Comparison of ENCODE assay signal across 1 cellular context in the genomic region with DNA sequence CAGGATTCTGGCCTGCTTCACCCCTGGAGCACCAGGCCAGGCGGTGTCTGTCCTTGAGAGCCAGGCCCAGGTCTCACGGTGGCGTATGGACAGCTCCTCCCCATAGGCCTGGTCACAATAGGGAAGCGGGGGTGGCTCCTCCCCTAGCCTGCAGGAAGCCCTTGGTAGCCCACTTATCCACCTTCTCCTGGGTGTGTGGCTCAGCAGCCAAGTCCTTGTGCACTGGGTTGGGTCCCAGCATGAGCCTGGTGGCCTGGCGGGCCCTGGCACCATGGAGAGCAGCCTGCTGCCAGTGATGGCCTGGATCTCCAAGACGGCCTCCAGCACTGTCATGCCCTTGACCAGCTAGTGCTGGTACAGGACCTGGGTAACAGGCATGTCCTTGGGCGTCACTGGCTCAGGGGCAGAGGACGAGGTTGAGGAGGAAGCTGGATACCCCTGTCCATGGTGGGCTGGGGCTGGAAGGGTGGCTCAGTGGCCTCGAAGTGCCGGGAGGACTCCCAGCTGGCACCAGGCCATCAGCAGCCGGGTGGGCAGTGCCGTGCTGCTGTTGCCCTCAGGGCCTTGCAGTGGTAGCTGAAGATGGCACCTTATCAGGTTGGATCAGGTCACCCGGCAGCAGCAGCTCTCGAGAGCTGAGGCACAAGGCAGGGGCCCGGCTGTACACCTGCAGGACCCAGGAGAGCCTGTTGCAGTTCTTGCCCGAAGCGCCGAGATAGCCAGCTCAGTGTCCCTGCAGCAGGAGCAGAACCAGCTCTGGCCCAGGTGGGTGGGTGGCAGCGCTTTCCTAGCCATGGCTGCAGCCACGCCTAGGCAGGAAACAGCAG.
TF ChIP-seq lines count a peak whose summit lies in the region.

No MANE protein-coding gene starts in this region.

TF ChIP-seq in HEK293, 187 proteins besides CTCF, POLR2A, EP300 and RAD21 (continued from another document):
- TF ChIP-seq, protein P1, sequence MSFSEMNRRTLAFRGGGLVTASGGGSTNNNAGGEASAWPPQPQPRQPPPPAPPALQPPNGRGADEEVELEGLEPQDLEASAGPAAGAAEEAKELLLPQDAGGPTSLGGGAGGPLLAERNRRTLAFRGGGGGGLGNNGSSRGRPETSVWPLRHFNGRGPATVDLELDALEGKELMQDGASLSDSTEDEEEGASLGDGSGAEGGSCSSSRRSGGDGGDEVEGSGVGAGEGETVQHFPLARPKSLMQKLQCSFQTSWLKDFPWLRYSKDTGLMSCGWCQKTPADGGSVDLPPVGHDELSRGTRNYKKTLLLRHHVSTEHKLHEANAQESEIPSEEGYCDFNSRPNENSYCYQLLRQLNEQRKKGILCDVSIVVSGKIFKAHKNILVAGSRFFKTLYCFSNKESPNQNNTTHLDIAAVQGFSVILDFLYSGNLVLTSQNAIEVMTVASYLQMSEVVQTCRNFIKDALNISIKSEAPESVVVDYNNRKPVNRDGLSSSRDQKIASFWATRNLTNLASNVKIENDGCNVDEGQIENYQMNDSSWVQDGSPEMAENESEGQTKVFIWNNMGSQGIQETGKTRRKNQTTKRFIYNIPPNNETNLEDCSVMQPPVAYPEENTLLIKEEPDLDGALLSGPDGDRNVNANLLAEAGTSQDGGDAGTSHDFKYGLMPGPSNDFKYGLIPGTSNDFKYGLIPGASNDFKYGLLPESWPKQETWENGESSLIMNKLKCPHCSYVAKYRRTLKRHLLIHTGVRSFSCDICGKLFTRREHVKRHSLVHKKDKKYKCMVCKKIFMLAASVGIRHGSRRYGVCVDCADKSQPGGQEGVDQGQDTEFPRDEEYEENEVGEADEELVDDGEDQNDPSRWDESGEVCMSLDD (tag by site-specific recombination; IDR thresholded peaks at IDR 0.05), result peak; percentile 37; the same call in 1 of the 2 replicates
- TF ChIP-seq MYNN (tag by site-specific recombination; IDR thresholded peaks at IDR 0.05; ENCODE audit: borderline replicate concordance) (no peak), ZIC2 (tag by site-specific recombination; IDR thresholded peaks at IDR 0.05) (peak; percentile 98)
- TF ChIP-seq, protein P2, sequence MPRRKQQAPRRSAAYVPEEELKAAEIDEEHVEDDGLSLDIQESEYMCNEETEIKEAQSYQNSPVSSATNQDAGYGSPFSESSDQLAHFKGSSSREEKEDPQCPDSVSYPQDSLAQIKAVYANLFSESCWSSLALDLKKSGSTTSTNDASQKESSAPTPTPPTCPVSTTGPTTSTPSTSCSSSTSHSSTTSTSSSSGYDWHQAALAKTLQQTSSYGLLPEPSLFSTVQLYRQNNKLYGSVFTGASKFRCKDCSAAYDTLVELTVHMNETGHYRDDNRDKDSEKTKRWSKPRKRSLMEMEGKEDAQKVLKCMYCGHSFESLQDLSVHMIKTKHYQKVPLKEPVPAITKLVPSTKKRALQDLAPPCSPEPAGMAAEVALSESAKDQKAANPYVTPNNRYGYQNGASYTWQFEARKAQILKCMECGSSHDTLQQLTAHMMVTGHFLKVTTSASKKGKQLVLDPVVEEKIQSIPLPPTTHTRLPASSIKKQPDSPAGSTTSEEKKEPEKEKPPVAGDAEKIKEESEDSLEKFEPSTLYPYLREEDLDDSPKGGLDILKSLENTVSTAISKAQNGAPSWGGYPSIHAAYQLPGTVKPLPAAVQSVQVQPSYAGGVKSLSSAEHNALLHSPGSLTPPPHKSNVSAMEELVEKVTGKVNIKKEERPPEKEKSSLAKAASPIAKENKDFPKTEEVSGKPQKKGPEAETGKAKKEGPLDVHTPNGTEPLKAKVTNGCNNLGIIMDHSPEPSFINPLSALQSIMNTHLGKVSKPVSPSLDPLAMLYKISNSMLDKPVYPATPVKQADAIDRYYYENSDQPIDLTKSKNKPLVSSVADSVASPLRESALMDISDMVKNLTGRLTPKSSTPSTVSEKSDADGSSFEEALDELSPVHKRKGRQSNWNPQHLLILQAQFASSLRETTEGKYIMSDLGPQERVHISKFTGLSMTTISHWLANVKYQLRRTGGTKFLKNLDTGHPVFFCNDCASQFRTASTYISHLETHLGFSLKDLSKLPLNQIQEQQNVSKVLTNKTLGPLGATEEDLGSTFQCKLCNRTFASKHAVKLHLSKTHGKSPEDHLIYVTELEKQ (tag by site-specific recombination; IDR thresholded peaks at IDR 0.05; ENCODE audit: borderline replicate concordance), result no peak
TF ChIP-seq in HEK293: peak in this region for 6.
